ENCODE assay signal across 8 cellular contexts in the genomic region with DNA sequence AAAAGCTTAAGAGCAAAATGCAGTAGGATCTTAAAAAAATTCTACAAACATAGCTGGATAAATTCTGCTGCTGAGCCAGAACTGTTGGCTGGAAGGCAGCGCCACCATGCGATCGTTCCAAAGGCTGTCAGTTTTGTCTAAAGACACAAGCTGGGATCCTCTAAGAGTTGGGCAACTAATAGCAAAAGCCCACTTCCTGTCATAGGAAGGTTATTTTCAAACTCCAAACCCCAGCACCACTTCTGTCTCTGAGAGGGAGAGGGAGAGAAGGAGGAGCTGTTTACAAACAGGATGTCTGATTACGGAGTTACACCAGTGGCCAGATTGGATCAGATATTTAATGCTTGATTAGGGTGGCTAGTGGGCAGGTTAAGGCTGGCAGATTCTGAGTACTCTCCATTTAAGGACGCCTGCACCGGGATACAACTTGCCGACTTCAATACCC. TPM values are rescaled to one million over a fixed set of nuclear protein-coding genes. Genes with fewer than 3 reads are reported as not detected.
A peak's percentile ranks its signal among the peaks of the same experiment; 100 is the strongest.
DNase-seq lines count a peak whose midpoint lies in the region; ATAC-seq, FAIRE-seq and TF ChIP-seq lines count a peak whose summit lies in the region.

No MANE protein-coding gene starts in this region.

- CTCF ChIA-PET in activated CD4-positive, alpha-beta T cell treated with anti-CD3 and anti-CD28 coated beads, Interleukin-2, amount 10 ng/mL, durations not matched to agents 7 days and 5 days (lab: Charles Lee), result interaction anchor here (1.2 to 1.5 kb wide), 2 partner anchors 10 to 1131 kb away, joined by 3 to 5 read pairs; no protein-coding TSS in a partner anchor

- H3K27me3 ChIP-seq in GM06990 (replicated peaks; ENCODE audit: control insufficient read depth, insufficient read depth, low read length) (no peaks in the 10 kb centered on the region), upper lobe of left lung (no peaks in the 10 kb centered on the region)

- no peak overlapping the region for H3K27ac Mint-ChIP-seq in activated CD4-positive, alpha-beta T cell treated with anti-CD3 and anti-CD28 coated beads, Interleukin-2, amount 10 ng/mL, durations not matched to agents 7 days and 5 days
- peak overlapping the region in 6 of 10 donors; percentile 2 to 65 (median 32) for H3K27ac Mint-ChIP-seq in naive thymus-derived CD8-positive, alpha-beta T cell

- FAIRE-seq in HTR-8/SVneo (lab: Jason Lieb, UNC), result no peak

- TF ChIP-seq EP300 in upper lobe of left lung (IDR thresholded peaks at IDR 0.05), result no peak

- no peak for TF ChIP-seq POLR2A in upper lobe of left lung (IDR thresholded peaks at IDR 0.05)

- peaks cover 29 to 44% (median 38%) of the 10 kb centered on the region in 4 donors for H3K4me1 ChIP-seq in upper lobe of left lung

- no peak overlapping the region for H3K4me3 Mint-ChIP-seq in activated CD4-positive, alpha-beta T cell treated with anti-CD3 and anti-CD28 coated beads, Interleukin-2, amount 10 ng/mL, durations not matched to agents 7 days and 5 days
- H3K4me3 Mint-ChIP-seq in naive thymus-derived CD8-positive, alpha-beta T cell, result no peak overlapping the region

- H3K9me3 Mint-ChIP-seq in activated CD4-positive, alpha-beta T cell treated with anti-CD3 and anti-CD28 coated beads, Interleukin-2, amount 10 ng/mL, durations not matched to agents 7 days and 5 days, result no peaks in the 10 kb centered on the region
- no peaks in the 10 kb centered on the region for H3K9me3 Mint-ChIP-seq in naive thymus-derived CD8-positive, alpha-beta T cell

- ATAC-seq in naive thymus-derived CD8-positive, alpha-beta T cell, result peak in 1 of 2 donors; percentile 53
- peak; percentile 85 to 87 for ATAC-seq in upper lobe of left lung (ENCODE audit: low FRiP score in 2 of 2)

- POLR2A ChIA-PET in activated CD4-positive, alpha-beta T cell treated with anti-CD3 and anti-CD28 coated beads, Interleukin-2, amount 10 ng/mL, durations not matched to agents 7 days and 5 days (lab: Charles Lee), result no interaction called here
- POLR2A ChIA-PET in naive thymus-derived CD8-positive, alpha-beta T cell (lab: Charles Lee), result no interaction called here

- no peaks in the 10 kb centered on the region for H3K27me3 Mint-ChIP-seq in activated CD4-positive, alpha-beta T cell treated with anti-CD3 and anti-CD28 coated beads, Interleukin-2, amount 10 ng/mL, durations not matched to agents 7 days and 5 days
- H3K27me3 Mint-ChIP-seq in naive thymus-derived CD8-positive, alpha-beta T cell, result no peaks in the 10 kb centered on the region

- peaks cover 48% of the 10 kb centered on the region for H3K36me3 Mint-ChIP-seq in activated CD4-positive, alpha-beta T cell treated with anti-CD3 and anti-CD28 coated beads, Interleukin-2, amount 10 ng/mL, durations not matched to agents 7 days and 5 days (ENCODE audit: low read depth)
- peaks cover 0 to 42% (median 17%) of the 10 kb centered on the region in 3 donors for H3K36me3 Mint-ChIP-seq in naive thymus-derived CD8-positive, alpha-beta T cell

- peaks cover 23% of the 10 kb centered on the region for H3K4me1 Mint-ChIP-seq in activated CD4-positive, alpha-beta T cell treated with anti-CD3 and anti-CD28 coated beads, Interleukin-2, amount 10 ng/mL, durations not matched to agents 7 days and 5 days
- peaks cover 2 to 10% (median 6%) of the 10 kb centered on the region in 4 donors for H3K4me1 Mint-ChIP-seq in naive thymus-derived CD8-positive, alpha-beta T cell

- TF ChIP-seq CTCF in GM06990 (IDR thresholded peaks at IDR 0.05; ENCODE audit: insufficient read depth, low read length, poor library complexity, severe bottlenecking), result peak; percentile 66
- peak; percentile 27 to 63 (median 50) for TF ChIP-seq CTCF in upper lobe of left lung (IDR thresholded peaks at IDR 0.05)

- H3K36me3 ChIP-seq in GM06990 (ENCODE audit: control insufficient read depth, insufficient read depth, low read length) (no peaks in the 10 kb centered on the region), upper lobe of left lung (no peaks in the 10 kb centered on the region)

- 18 to 27% methylated on average over 7 of the region's 7 CpGs for WGBS in upper lobe of left lung, 2 donors

- H3K9me3 ChIP-seq in upper lobe of left lung, result no peaks in the 10 kb centered on the region

- H3K27ac ChIP-seq in upper lobe of left lung, result peak overlapping the region; percentile 24 to 72 (median 61)

- H3K4me3 ChIP-seq in GM06990 (replicated peaks; ENCODE audit: low read depth, low read length) (no peak overlapping the region), upper lobe of left lung (no peak overlapping the region)

- DNase-seq in GM06990 (ENCODE audit: extremely low read depth, insufficient read length), result no peak
- peak; percentile 59 for DNase-seq in HTR-8/SVneo (ENCODE audit: insufficient read length, low spot score)
- peak; percentile 43 for DNase-seq in activated CD4-positive, alpha-beta T cell treated with anti-CD3 and anti-CD28 coated beads, Interleukin-2, amount 10 ng/mL, durations not matched to agents 7 days and 5 days
- DNase-seq in fibroblast of gingiva (ENCODE audit: low read depth), result peak; percentile 65
- DNase-seq in naive thymus-derived CD8-positive, alpha-beta T cell, result peak in 6 of 10 donors; percentile 12 to 49 (median 30)
- peak in 1 of 2 donors; percentile 77 for DNase-seq in upper lobe of left lung
- no peak for DNase-seq in cerebellum (ENCODE audit: low spot score)
- no peak for DNase-seq in NCI-H2081 (lab: John Stamatoyannopoulos, UW)

RNA-seq across cellular contexts. Expression of gene EIF4E3, which starts 44.0 kb away (rescaled TPM):
- 10 to 100 TPM; 83.9 to 90.4 TPM for total RNA-seq in activated CD4-positive, alpha-beta T cell treated with anti-CD3 and anti-CD28 coated beads, Interleukin-2, amount 10 ng/mL, durations not matched to agents 7 days and 5 days
- total RNA-seq in naive thymus-derived CD8-positive, alpha-beta T cell, result 10 to 100 TPM; 37.8 to 38.2 TPM
- polyA plus RNA-seq in naive thymus-derived CD8-positive, alpha-beta T cell, result 10 to 100 TPM; 23.3 to 48.3 (median 32.1) TPM
- total RNA-seq in upper lobe of left lung, result 10 to 100 TPM in 5 of 6 donors, 1 to 10 TPM in 1; 7.3 to 40.2 (median 21.2) TPM
- 15.3 TPM for total RNA-seq in cerebellum

Comparison
In these comparisons a context has a peak if more than half of its experiments do, and no peak if none do; other contexts are left out.
1. DNase-seq: peak in HTR-8/SVneo (single experiment), activated CD4-positive, alpha-beta T cell treated with anti-CD3 and anti-CD28 coated beads, Interleukin-2, amount 10 ng/mL, durations not matched to agents 7 days and 5 days (single experiment), fibroblast of gingiva (single experiment) and naive thymus-derived CD8-positive, alpha-beta T cell (6 of 10); none in GM06990 (single experiment), cerebellum (single experiment) and NCI-H2081 (0 of 2).